ENCODE assay signal across 25 cellular contexts in the genomic region with DNA sequence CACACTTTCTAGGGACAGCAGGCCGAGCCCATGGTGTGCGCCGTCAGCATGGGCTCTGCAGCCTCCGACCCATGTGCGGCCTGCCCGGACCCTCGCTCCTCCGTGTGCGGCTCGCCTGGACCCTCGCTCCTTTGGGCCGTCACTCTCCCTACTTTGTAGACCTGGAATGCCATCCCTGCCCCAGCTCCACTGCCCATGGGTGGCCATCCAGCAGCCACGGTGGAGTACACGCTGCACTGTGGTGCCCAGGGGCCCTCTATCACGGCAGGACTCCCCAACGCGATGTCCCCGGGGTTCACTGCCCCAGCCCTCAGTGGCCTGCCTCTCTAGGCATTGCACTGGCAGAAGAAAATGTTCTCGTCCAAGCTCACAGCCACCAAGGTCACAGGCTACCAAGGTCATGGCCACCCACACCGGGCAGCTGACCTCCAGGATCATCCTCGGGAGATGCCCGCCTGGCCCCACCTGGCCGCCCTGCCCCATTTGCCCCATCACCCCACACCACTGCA. TPM values are rescaled to one million over a fixed set of nuclear protein-coding genes. Genes with fewer than 3 reads are reported as not detected.
DNase-seq lines count a peak whose midpoint lies in the region; ATAC-seq, FAIRE-seq and TF ChIP-seq lines count a peak whose summit lies in the region.
"Had no signal": no experiment of that assay in that cellular context is flagged by ENCODE, and none has a peak within 500 bp of the region (broad histone marks: within the 10 kb centered on the region; RNA-seq: fewer than 3 reads in every experiment).

No MANE protein-coding gene starts in this region.

- no peak overlapping the region for H2BK120ac ChIP-seq in trophoblast cell (ENCODE audit: insufficient read depth, low read length, poor library complexity)

- H3K4me2 ChIP-seq in trophoblast cell (ENCODE audit: low read length), result no peak overlapping the region

- no peaks in the 10 kb centered on the region for H3K4me1 ChIP-seq in right atrium auricular region
- H3K4me1 ChIP-seq in trophoblast cell (ENCODE audit: control insufficient read depth in 1 of 2, insufficient read depth in 2 of 2, low read length in 2 of 2), result peaks cover 4 to 15% of the 10 kb centered on the region in 2 experiments

- TF ChIP-seq CTCF in right atrium auricular region (IDR thresholded peaks at IDR 0.05), result no peak
- TF ChIP-seq CTCF in brain (conservative IDR thresholded peaks at IDR 0.05), result no peak
- TF ChIP-seq CTCF in mesothelial cell of epicardium (IDR thresholded peaks at IDR 0.05; ENCODE audit: unreplicated experiment), result no peak

- H3K4me3 ChIP-seq in right atrium auricular region (no peak overlapping the region), trophoblast cell (ENCODE audit: low read depth, low read length) (no peak overlapping the region)
- H3K4me3 ChIP-seq: Peyer's patch, skin epidermis, stomach, transverse colon had no signal

- peak; percentile 35 for FAIRE-seq in urothelium cell line (lab: Jason Lieb, UNC)
- FAIRE-seq: astrocyte, G401.6, GM19239 had no signal

- H4K91ac ChIP-seq in trophoblast cell (ENCODE audit: low read depth, low read length), result no peak overlapping the region

- H4K12ac ChIP-seq in trophoblast cell (ENCODE audit: low read depth, low read length), result no peak overlapping the region

- peak; percentile 16 for DNase-seq in left ventricle myocardium superior
- no peak for DNase-seq in right atrium auricular region (ENCODE audit: low spot score)
- no peak for DNase-seq in mesothelial cell of epicardium (ENCODE audit: low spot score in 2 of 2, unreplicated experiment in 2 of 2)
- no peak for DNase-seq in urothelium cell line (ENCODE audit: low spot score)
- DNase-seq in globus pallidus (ENCODE audit: low spot score), result no peak
- no peak for DNase-seq in trophoblast cell
- no peak for DNase-seq in retina
- DNase-seq: activated CD4-positive, alpha-beta T cell treated with anti-CD3 and anti-CD28 coated beads, Interleukin-2, amount 50 U/mL, for 48 hours; Caco-2; NCI-H1092; NCI-H187 treated with DMSO at 0.1 percent for 48 hours; NCI-H524 treated with DMSO at 0.1 percent for 48 hours; NK-92 treated with Interleukin-12 subunit alpha and Interleukin-12 subunit beta, amount 100 ng/mL, for 24 hours; Peyer's patch; stimulated activated CD4-positive, alpha-beta T cell treated with anti-CD3 and anti-CD28 coated beads, Interleukin-1b, Interleukin-23, amount 100 ng/mL, for 48 hours; stomach; transverse colon had no signal

- H3K9me3 ChIP-seq in right atrium auricular region (no peaks in the 10 kb centered on the region), trophoblast cell (ENCODE audit: insufficient read depth, low read depth, low read length) (peaks cover 5% of the 10 kb centered on the region)
- H3K9me3 ChIP-seq: neutrophil, Peyer's patch, stomach, transverse colon had no signal

- H4K8ac ChIP-seq in trophoblast cell (ENCODE audit: low read depth, low read length), result no peak overlapping the region

- no peaks in the 10 kb centered on the region for H3K36me3 ChIP-seq in right atrium auricular region
- H3K36me3 ChIP-seq in trophoblast cell (ENCODE audit: control insufficient read depth in 1 of 2, insufficient read depth in 2 of 2, low read length in 2 of 2), result no peaks in the 10 kb centered on the region
- H3K36me3 ChIP-seq: neutrophil, Peyer's patch, stomach, transverse colon had no signal

- H3K18ac ChIP-seq in trophoblast cell (ENCODE audit: low read length), result no peak overlapping the region

- H3K27me3 Mint-ChIP-seq in brain, result peaks cover 6% of the 10 kb centered on the region
- no peaks in the 10 kb centered on the region for H3K27me3 Mint-ChIP-seq in mesothelial cell of epicardium (ENCODE audit: low read depth)
- H3K27me3 Mint-ChIP-seq: activated T-helper 17 cell treated with anti-CD3 and anti-CD28 coated beads, Interleukin-2, amount 50 U/mL, for 72 hours had no signal

- H3K27ac Mint-ChIP-seq in brain (peak overlapping the region; percentile 81 to 100 (median 99)), mesothelial cell of epicardium (peak overlapping the region; percentile 71)
- H3K27ac Mint-ChIP-seq: activated T-helper 17 cell treated with anti-CD3 and anti-CD28 coated beads, Interleukin-2, amount 50 U/mL, for 72 hours had no signal

- H3K9me3 Mint-ChIP-seq in brain (peaks cover 0 to 7% (median 0%) of the 10 kb centered on the region in 5 experiments), mesothelial cell of epicardium (no peaks in the 10 kb centered on the region)
- H3K9me3 Mint-ChIP-seq: activated T-helper 17 cell treated with anti-CD3 and anti-CD28 coated beads, Interleukin-2, amount 50 U/mL, for 72 hours had no signal

- H2BK12ac ChIP-seq in trophoblast cell (ENCODE audit: low read length), result no peak overlapping the region

- intact Hi-C loops in left ventricle myocardium superior (cut with micrococcal nuclease), result no loop called here

- H2AK5ac ChIP-seq in trophoblast cell (ENCODE audit: low read length), result no peak overlapping the region

- no peak overlapping the region for H2AFZ ChIP-seq in trophoblast cell (ENCODE audit: insufficient read depth, low read length, poor library complexity)

- H3K27ac ChIP-seq in right atrium auricular region (no peak overlapping the region), trophoblast cell (ENCODE audit: low read depth, low read length) (no peak overlapping the region)
- H3K27ac ChIP-seq: neutrophil, Peyer's patch, skin epidermis, transverse colon had no signal

- no CpG with 5 or more reads among the region's 23 CpGs for WGBS in trophoblast cell (ENCODE audit: extremely low coverage, insufficient coverage, insufficient read length)

- H3K23ac ChIP-seq in trophoblast cell (ENCODE audit: low read length), result no peak overlapping the region

- peaks cover 93% of the 10 kb centered on the region for H3K4me1 Mint-ChIP-seq in brain
- H3K4me1 Mint-ChIP-seq in mesothelial cell of epicardium, result peaks cover 58% of the 10 kb centered on the region

- no peaks in the 10 kb centered on the region for H3K27me3 ChIP-seq in right atrium auricular region
- H3K27me3 ChIP-seq in trophoblast cell (ENCODE audit: insufficient read depth, low read length), result no peaks in the 10 kb centered on the region
- H3K27me3 ChIP-seq: neutrophil, Peyer's patch had no signal

- H3K79me1 ChIP-seq in trophoblast cell (ENCODE audit: low read length), result no peaks in the 10 kb centered on the region

- H3K14ac ChIP-seq in trophoblast cell (ENCODE audit: low read length), result no peak overlapping the region

- H3K4me3 Mint-ChIP-seq in brain (peak overlapping the region in 4 of 5 experiments; percentile 19 to 54 (median 46)), mesothelial cell of epicardium (no peak overlapping the region)
- H3K4me3 Mint-ChIP-seq: activated T-helper 17 cell treated with anti-CD3 and anti-CD28 coated beads, Interleukin-2, amount 50 U/mL, for 72 hours had no signal

- no peak overlapping the region for H3K4ac ChIP-seq in trophoblast cell (ENCODE audit: low read depth, low read length)

- H3K36me3 Mint-ChIP-seq in brain, result no peaks in the 10 kb centered on the region
- no peaks in the 10 kb centered on the region for H3K36me3 Mint-ChIP-seq in mesothelial cell of epicardium

- H3K79me2 ChIP-seq in trophoblast cell (ENCODE audit: control insufficient read depth, insufficient read depth, low read length, poor library complexity), result no peaks in the 10 kb centered on the region

- ATAC-seq in left ventricle myocardium superior, result no peak
- ATAC-seq: activated T-helper 17 cell treated with anti-CD3 and anti-CD28 coated beads, Interleukin-2, amount 50 U/mL, for 72 hours had no signal

- no peak overlapping the region for H2BK5ac ChIP-seq in trophoblast cell (ENCODE audit: low read depth, low read length, poor library complexity)

- H3K9ac ChIP-seq in trophoblast cell (ENCODE audit: low read length), result no peak overlapping the region

RNA-seq across cellular contexts. Expression of a gene that starts 24.1 kb away (rescaled TPM):
- 11.1 TPM for total RNA-seq in left ventricle myocardium superior
- total RNA-seq in right atrium auricular region, result 10 to 100 TPM in 1 of 2 donors, 1 to 10 TPM in 1; 8.4 to 11.1 TPM
- 11.8 TPM for polyA plus RNA-seq in brain (ENCODE audit: insufficient read depth, low read depth, low replicate concordance)
- 18.4 to 20.8 TPM (median 20.4 TPM) in 3 replicates for total RNA-seq in mesothelial cell of epicardium
- 13.3 and 13.7 TPM in 2 replicates for polyA plus RNA-seq in trophoblast cell (2013)

RNA-seq across cellular contexts. Expression of a gene that starts 32.5 kb away (rescaled TPM):
- total RNA-seq in left ventricle myocardium superior (21.0 TPM), right atrium auricular region (10 to 100 TPM; 17.3 to 31.2 TPM), mesothelial cell of epicardium (56.2 to 58.4 TPM (median 56.5 TPM) in 3 replicates)
- polyA plus RNA-seq in brain (ENCODE audit: insufficient read depth, low read depth, low replicate concordance), result 37.0 TPM
- polyA plus RNA-seq in trophoblast cell (2013), result 31.8 and 32.7 TPM in 2 replicates

RNA-seq across cellular contexts. Expression of a gene that starts 44.7 kb away (rescaled TPM):
- total RNA-seq in left ventricle myocardium superior (2.9 TPM), right atrium auricular region (1 to 10 TPM; 4.2 to 5.7 TPM), mesothelial cell of epicardium (573 to 576 TPM (median 576 TPM) in 3 replicates)
- polyA plus RNA-seq in brain (ENCODE audit: insufficient read depth, low read depth, low replicate concordance), result 17.5 TPM
- 243 and 264 TPM in 2 replicates for polyA plus RNA-seq in trophoblast cell (2013)
- total RNA-seq: activated T-helper 17 cell treated with anti-CD3 and anti-CD28 coated beads, Interleukin-2, amount 50 U/mL, for 72 hours; H4 had no signal

Comparison
In these comparisons a context has a peak if more than half of its experiments do, and no peak if none do; other contexts are left out.
1. RNA of a gene that starts 44.7 kb away (total RNA-seq): 573 to 576 TPM in mesothelial cell of epicardium; 4.2 to 5.7 TPM in right atrium auricular region and 2.9 TPM in left ventricle myocardium superior (single experiment); every median in the first group is over 10 times any median in the second.